Comparison of ENCODE assay signal across 39 cellular contexts in genomic region chr6:81826785-81827184, GRCh38.
"Had no signal": no experiment of that assay in that cellular context is flagged by ENCODE, and none has a peak within 500 bp of the region (broad histone marks: within the 10 kb centered on the region; RNA-seq: fewer than 3 reads in every experiment).

No MANE protein-coding gene starts in this region.

- H3K4me1 ChIP-seq: adrenal gland, ascending aorta, breast epithelium, colonic mucosa had no signal

- H3K9me3 Mint-ChIP-seq: activated naive CD4-positive, alpha-beta T cell treated with anti-CD3 and anti-CD28 coated beads, Interleukin-2, amount 10 ng/mL, durations not matched to agents 7 days and 5 days; activated naive CD8-positive, alpha-beta T cell treated with anti-CD3 and anti-CD28 coated beads, Interleukin-2, amount 10 ng/mL, durations not matched to agents 7 days and 5 days; activated T-helper 1 cell treated with anti-CD3 and anti-CD28 coated beads, Interleukin-12 subunit alpha, Interleukin-12 subunit beta, Interleukin-2, Interleukin-4 antibody, amounts not matched to agents 30 ng/mL and 10 ng/mL and 1 ng/mL, durations not matched to agents 14 hours and 24 hours and 36 hours; activated T-helper 2 cell treated with anti-CD3 and anti-CD28 coated beads, Interferon-gamma antibody, Interleukin-2, Interleukin-4, amounts not matched to agents 10 μg/mL and 5 μg/mL and 100 μg/mL, durations not matched to agents 14 hours and 24 hours and 36 hours; central memory CD8-positive, alpha-beta T cell had no signal

- H3K4me3 ChIP-seq: adrenal gland, ascending aorta, body of pancreas, breast epithelium, cardiac muscle cell, colonic mucosa had no signal

- H3K27me3 ChIP-seq: adrenal gland, ascending aorta, body of pancreas, brain microvascular endothelial cell, breast epithelium, cardiac muscle cell, colonic mucosa had no signal

- H3K36me3 ChIP-seq: adrenal gland, ascending aorta, brain microvascular endothelial cell, breast epithelium, cardiac muscle cell, colonic mucosa had no signal

- H3K9me3 ChIP-seq: body of pancreas, colonic mucosa had no signal

- H3K4me1 Mint-ChIP-seq: activated naive CD4-positive, alpha-beta T cell treated with anti-CD3 and anti-CD28 coated beads, Interleukin-2, amount 10 ng/mL, durations not matched to agents 7 days and 5 days; activated naive CD4-positive, alpha-beta T cell treated with anti-CD3 and anti-CD28 coated beads, Interleukin-2, amount 50 U/mL, for 24 hours; activated naive CD8-positive, alpha-beta T cell treated with anti-CD3 and anti-CD28 coated beads for 36 hours; activated naive CD8-positive, alpha-beta T cell treated with anti-CD3 and anti-CD28 coated beads, Interleukin-2, amount 10 ng/mL, durations not matched to agents 7 days and 5 days; activated naive CD8-positive, alpha-beta T cell treated with anti-CD3 and anti-CD28 coated beads, Interleukin-2, amount 50 U/mL, for 24 hours; activated T-helper 17 cell treated with anti-CD3 and anti-CD28 coated beads, Interleukin-2, amount 50 U/mL, for 72 hours; brain; central memory CD8-positive, alpha-beta T cell had no signal

- FAIRE-seq: astrocyte, bronchial epithelial cell, colon had no signal

- DNase-seq: activated effector memory CD4-positive, alpha-beta T cell treated with anti-CD3 and anti-CD28 coated beads, Interleukin-2, amount 50 U/mL, for 16 hours; activated effector memory CD4-positive, alpha-beta T cell treated with Interleukin-2 at 50 U/mL for 16 hours; activated gamma-delta T cell; activated gamma-delta T cell treated with Interleukin-2 at 50 U/mL for 16 hours; activated naive CD4-positive, alpha-beta T cell; activated naive CD4-positive, alpha-beta T cell treated with anti-CD3 and anti-CD28 coated beads for 36 hours; activated naive CD4-positive, alpha-beta T cell treated with anti-CD3 and anti-CD28 coated beads, Interleukin-2, amount 10 ng/mL, durations not matched to agents 7 days and 5 days; activated naive CD4-positive, alpha-beta T cell treated with anti-CD3 and anti-CD28 coated beads, Interleukin-2, amount 50 U/mL, for 16 hours; activated naive CD4-positive, alpha-beta T cell treated with Interleukin-2 at 50 U/mL for 16 hours; activated naive CD8-positive, alpha-beta T cell treated with anti-CD3 and anti-CD28 coated beads for 36 hours; activated naive CD8-positive, alpha-beta T cell treated with anti-CD3 and anti-CD28 coated beads, Interleukin-2, amount 10 ng/mL, durations not matched to agents 7 days and 5 days; activated naive CD8-positive, alpha-beta T cell treated with anti-CD3 and anti-CD28 coated beads, Interleukin-2, amount 50 U/mL, for 24 hours; activated T-cell treated with anti-CD3 and anti-CD28 coated beads, Interleukin-2, amount 50 U/mL, for 4 hours; activated T-cell treated with anti-CD3 and anti-CD28 coated beads, Interleukin-2, amount 50 U/mL, for 48 hours; activated T-cell treated with anti-CD3 and anti-CD28 coated beads, Interleukin-2, amount 50 U/mL, for 72 hours; adrenal gland; amniotic stem cell; amygdala; anterior cingulate cortex; body of pancreas; brain microvascular endothelial cell; caudate nucleus; central memory CD4-positive, alpha-beta T cell; cerebellar nuclear complex; colonic mucosa had no signal

- H3K36me3 Mint-ChIP-seq: activated naive CD4-positive, alpha-beta T cell treated with anti-CD3 and anti-CD28 coated beads, Interleukin-2, amount 10 ng/mL, durations not matched to agents 7 days and 5 days; activated naive CD4-positive, alpha-beta T cell treated with anti-CD3 and anti-CD28 coated beads, Interleukin-2, amount 50 U/mL, for 24 hours; activated naive CD8-positive, alpha-beta T cell; activated naive CD8-positive, alpha-beta T cell treated with anti-CD3 and anti-CD28 coated beads, Interleukin-2, amount 10 ng/mL, durations not matched to agents 7 days and 5 days; brain had no signal

- H3K27ac Mint-ChIP-seq: activated naive CD4-positive, alpha-beta T cell treated with anti-CD3 and anti-CD28 coated beads for 36 hours; activated naive CD4-positive, alpha-beta T cell treated with anti-CD3 and anti-CD28 coated beads, Interleukin-2, amount 10 ng/mL, durations not matched to agents 7 days and 5 days; activated naive CD4-positive, alpha-beta T cell treated with anti-CD3 and anti-CD28 coated beads, Interleukin-2, amount 50 U/mL, for 24 hours; activated naive CD4-positive, alpha-beta T cell treated with anti-CD3 and anti-CD28 coated beads, Interleukin-2, amount 50 U/mL, for 72 hours; activated naive CD8-positive, alpha-beta T cell; activated naive CD8-positive, alpha-beta T cell treated with anti-CD3 and anti-CD28 coated beads for 36 hours; activated naive CD8-positive, alpha-beta T cell treated with anti-CD3 and anti-CD28 coated beads, Interleukin-2, amount 10 ng/mL, durations not matched to agents 7 days and 5 days; activated naive CD8-positive, alpha-beta T cell treated with anti-CD3 and anti-CD28 coated beads, Interleukin-2, amount 50 U/mL, for 24 hours; activated T-cell treated with anti-CD3 and anti-CD28 coated beads, Interleukin-2, amount 50 U/mL, for 72 hours; activated T-helper 1 cell treated with anti-CD3 and anti-CD28 coated beads, Interleukin-12 subunit alpha, Interleukin-12 subunit beta, Interleukin-2, Interleukin-4 antibody, amounts not matched to agents 30 ng/mL and 10 ng/mL and 1 ng/mL, durations not matched to agents 14 hours and 24 hours and 36 hours; activated T-helper 17 cell treated with anti-CD3 and anti-CD28 coated beads, Interleukin-2, amount 50 U/mL, for 72 hours; activated T-helper 2 cell treated with anti-CD3 and anti-CD28 coated beads, Interferon-gamma antibody, Interleukin-2, Interleukin-4, amounts not matched to agents 10 μg/mL and 5 μg/mL and 100 μg/mL, durations not matched to agents 14 hours and 24 hours and 36 hours; brain had no signal

- ATAC-seq: activated naive CD4-positive, alpha-beta T cell treated with anti-CD3 and anti-CD28 coated beads, Interleukin-2, amount 50 U/mL, for 72 hours; activated naive CD8-positive, alpha-beta T cell treated with anti-CD3 and anti-CD28 coated beads, Interleukin-2, amount 50 U/mL, for 24 hours; activated T-cell treated with anti-CD3 and anti-CD28 coated beads, Interleukin-2, amount 50 U/mL, for 4 hours; activated T-cell treated with anti-CD3 and anti-CD28 coated beads, Interleukin-2, amount 50 U/mL, for 72 hours; activated T-helper 17 cell treated with anti-CD3 and anti-CD28 coated beads, Interleukin-2, amount 50 U/mL, for 72 hours; body of pancreas had no signal

- H3K4me3 Mint-ChIP-seq: activated naive CD4-positive, alpha-beta T cell treated with anti-CD3 and anti-CD28 coated beads for 36 hours; activated naive CD4-positive, alpha-beta T cell treated with anti-CD3 and anti-CD28 coated beads, Interleukin-2, amount 10 ng/mL, durations not matched to agents 7 days and 5 days; activated naive CD4-positive, alpha-beta T cell treated with anti-CD3 and anti-CD28 coated beads, Interleukin-2, amount 50 U/mL, for 24 hours; activated naive CD8-positive, alpha-beta T cell; activated naive CD8-positive, alpha-beta T cell treated with anti-CD3 and anti-CD28 coated beads for 36 hours; activated naive CD8-positive, alpha-beta T cell treated with anti-CD3 and anti-CD28 coated beads, Interleukin-2, amount 10 ng/mL, durations not matched to agents 7 days and 5 days; activated naive CD8-positive, alpha-beta T cell treated with anti-CD3 and anti-CD28 coated beads, Interleukin-2, amount 50 U/mL, for 24 hours; activated T-cell treated with anti-CD3 and anti-CD28 coated beads, Interleukin-2, amount 50 U/mL, for 4 hours; activated T-cell treated with anti-CD3 and anti-CD28 coated beads, Interleukin-2, amount 50 U/mL, for 72 hours; activated T-helper 1 cell treated with anti-CD3 and anti-CD28 coated beads, Interleukin-12 subunit alpha, Interleukin-12 subunit beta, Interleukin-2, Interleukin-4 antibody, amounts not matched to agents 30 ng/mL and 10 ng/mL and 1 ng/mL, durations not matched to agents 14 hours and 24 hours and 36 hours; activated T-helper 17 cell treated with anti-CD3 and anti-CD28 coated beads, Interleukin-2, amount 50 U/mL, for 72 hours; brain; central memory CD8-positive, alpha-beta T cell had no signal

- H3K27me3 Mint-ChIP-seq: activated naive CD4-positive, alpha-beta T cell treated with anti-CD3 and anti-CD28 coated beads, Interleukin-2, amount 10 ng/mL, durations not matched to agents 7 days and 5 days; activated naive CD4-positive, alpha-beta T cell treated with anti-CD3 and anti-CD28 coated beads, Interleukin-2, amount 50 U/mL, for 24 hours; activated naive CD8-positive, alpha-beta T cell; activated naive CD8-positive, alpha-beta T cell treated with anti-CD3 and anti-CD28 coated beads, Interleukin-2, amount 50 U/mL, for 24 hours; activated T-helper 17 cell treated with anti-CD3 and anti-CD28 coated beads, Interleukin-2, amount 50 U/mL, for 72 hours; central memory CD8-positive, alpha-beta T cell had no signal

- H3K27ac ChIP-seq: adrenal gland, ascending aorta, body of pancreas, brain microvascular endothelial cell, breast epithelium, cardiac muscle cell, colonic mucosa had no signal
